ENCODE assay signal across 8 cellular contexts in genomic region chr3:107235923-107236315, GRCh38.
DNase-seq lines count a peak whose midpoint lies in the region; ATAC-seq, FAIRE-seq and TF ChIP-seq lines count a peak whose summit lies in the region.

No MANE protein-coding gene starts in this region.

- 0 to 1% (median 1%) methylated on average over 5 of the region's 5 CpGs for WGBS in small intestine, 3 donors

- POLR2A ChIA-PET in A673 (lab: Charles Lee; ENCODE audit: low non-redundant PET): no interaction called here

- H3K4me1 ChIP-seq in A673 (ENCODE audit: insufficient read depth, low read length, poor library complexity, severe bottlenecking) (peaks cover 4% of the 10 kb centered on the region), small intestine (ENCODE audit: control insufficient read depth in 2 of 2, insufficient read depth in 1 of 2, low read depth in 1 of 2, low read length in 1 of 2) (no peaks in the 10 kb centered on the region)

- peak; percentile 60 for ATAC-seq in HG02798 (IDR thresholded peaks at IDR 0.05; ENCODE audit: poor library complexity, unreplicated experiment)

- H3K27me3 ChIP-seq in A673 (replicated peaks; ENCODE audit: insufficient read depth, low read depth, low read length, poor library complexity) (no peaks in the 10 kb centered on the region), small intestine (ENCODE audit: control insufficient read depth in 2 of 2, insufficient read depth in 2 of 2, low read length in 2 of 2) (no peaks in the 10 kb centered on the region)

- no peaks in the 10 kb centered on the region for H3K9me3 ChIP-seq in A673 (ENCODE audit: low read depth, low read length, poor library complexity, severe bottlenecking)
- no peaks in the 10 kb centered on the region for H3K9me3 ChIP-seq in small intestine (ENCODE audit: control insufficient read depth, low read depth)

- H3K27ac ChIP-seq in A673 (ENCODE audit: low read depth, low read length, poor library complexity, severe bottlenecking) (peak overlapping the region; percentile 7), small intestine (ENCODE audit: low read depth in 1 of 2, low read length in 1 of 2) (no peak overlapping the region)

- TF ChIP-seq CTCF in A673 (conservative IDR thresholded peaks at IDR 0.05; ENCODE audit: low read depth, low read length): peak; percentile 95
- TF ChIP-seq CTCF in GM12874 (IDR thresholded peaks at IDR 0.05; ENCODE audit: insufficient read depth, low read depth, low read length): peak; percentile 59

- CTCF ChIA-PET in A673 (lab: Charles Lee): interaction anchor here (0.5 to 1.3 kb wide), 4 partner anchors 185 to 1242 kb away, joined by 3 to 6 read pairs (median 4); no protein-coding TSS in a partner anchor

- DNase-seq in A673 (ENCODE audit: low spot score): peak; percentile 86
- peak; percentile 73 for DNase-seq in NCI-H146 (lab: John Stamatoyannopoulos, UW)
- peak; percentile 25 for DNase-seq in T follicular helper cell (ENCODE audit: low read depth)
- DNase-seq in central memory CD4-positive, alpha-beta T cell: peak; percentile 62
- DNase-seq in small intestine: peak; percentile 78

- BruUV-seq in A673 (replicated peaks; lab: Mats Ljungman, UMichigan): no TSS peak

- intact Hi-C loops in A673 (cut with micrococcal nuclease; ENCODE audit: unreplicated experiment): loop anchor here (1.0 to 10.0 kb wide), 6 partner anchors 186 to 1239 kb away; no protein-coding TSS in a partner anchor

- H3K36me3 ChIP-seq in A673 (ENCODE audit: insufficient read depth, low read length, poor library complexity, severe bottlenecking) (no peaks in the 10 kb centered on the region), small intestine (ENCODE audit: control insufficient read depth in 2 of 2, insufficient read depth in 2 of 2, low read length in 2 of 2) (no peaks in the 10 kb centered on the region)

- H3K4me3 ChIP-seq in A673 (ENCODE audit: low read depth, low read length, poor library complexity, severe bottlenecking) (peak overlapping the region; percentile 50), small intestine (ENCODE audit: low read depth in 1 of 2, low read length in 2 of 2) (peak overlapping the region in 1 of 2 donors; percentile 27)

- FAIRE-seq in islet of Langerhans (lab: Jason Lieb, UNC) (peak; percentile 98), small intestine (lab: Jason Lieb, UNC) (peak; percentile 68)

Comparison
In these comparisons a context has a peak if more than half of its experiments do, and no peak if none do; other contexts are left out.
1. DNase-seq: peak in every context shown above with its lines; median percentile 86 in A673; 78 in small intestine; 73 in NCI-H146; 62 in central memory CD4-positive, alpha-beta T cell; 25 in T follicular helper cell.